Comparison of ENCODE assay signal across 9 cellular contexts in genomic region chr6:138289739-138290138, GRCh38.
DNase-seq lines count a peak whose midpoint lies in the region; ATAC-seq and TF ChIP-seq lines count a peak whose summit lies in the region.
"Had no signal": no experiment of that assay in that cellular context is flagged by ENCODE, and none has a peak within 500 bp of the region (broad histone marks: within the 10 kb centered on the region; RNA-seq: fewer than 3 reads in every experiment).

No MANE protein-coding gene starts in this region.

- H3K27ac Mint-ChIP-seq in GM23338: no peak overlapping the region
- no peak overlapping the region for H3K27ac Mint-ChIP-seq in T-helper 2 cell treated with Interferon-gamma antibody and Interleukin-4, amounts not matched to agents 5 μg/mL and 100 μg/mL, for 36 hours

- H3K4me3 Mint-ChIP-seq in GM23338: no peak overlapping the region
- H3K4me3 Mint-ChIP-seq in T-helper 2 cell treated with Interferon-gamma antibody and Interleukin-4, amounts not matched to agents 5 μg/mL and 100 μg/mL, for 36 hours: no peak overlapping the region

- no peaks in the 10 kb centered on the region for H3K4me1 ChIP-seq in GM23338 (ENCODE audit: insufficient read depth)
- peaks cover 8% of the 10 kb centered on the region; the same call in 1 of the 2 replicates for H3K4me1 ChIP-seq in SJCRH30
- peaks cover 3 to 11% (median 3%) of the 10 kb centered on the region in 4 donors for H3K4me1 ChIP-seq in liver (ENCODE audit: control insufficient read depth in 4 of 4, insufficient read depth in 4 of 4, low read length in 3 of 4)
- no peaks in the 10 kb centered on the region for H3K4me1 ChIP-seq in suprapubic skin

- no peaks in the 10 kb centered on the region for H3F3A ChIP-seq in GM23338 (replicated peaks; ENCODE audit: low read depth)

- H3K27ac ChIP-seq in GM23338 (ENCODE audit: low read depth) (no peak overlapping the region), SJCRH30 (no peak overlapping the region), liver (ENCODE audit: low read depth in 1 of 2, low read length in 2 of 2) (no peak overlapping the region), suprapubic skin (no peak overlapping the region)

- no peak for TF ChIP-seq POLR2A in suprapubic skin (IDR thresholded peaks at IDR 0.05)

- no peaks in the 10 kb centered on the region for H3K9me3 ChIP-seq in SJCRH30 (replicated peaks)
- no peaks in the 10 kb centered on the region for H3K9me3 ChIP-seq in liver (ENCODE audit: control insufficient read depth in 4 of 4, low read length in 3 of 4)
- no peaks in the 10 kb centered on the region for H3K9me3 ChIP-seq in suprapubic skin

- H3K4me2 ChIP-seq in GM23338: no peak overlapping the region

- H3K9ac ChIP-seq in liver (ENCODE audit: low read depth in 1 of 2, low read length in 2 of 2): no peak overlapping the region

- ATAC-seq in GM23338 (peak; percentile 69), HG02798 (IDR thresholded peaks at IDR 0.05; ENCODE audit: poor library complexity, unreplicated experiment) (no peak), esophagus mucosa (no peak)

- peaks cover 4% of the 10 kb centered on the region for H3K27me3 Mint-ChIP-seq in GM23338 (ENCODE audit: insufficient read depth, low read depth, poor library complexity)
- H3K27me3 Mint-ChIP-seq in T-helper 2 cell treated with Interferon-gamma antibody and Interleukin-4, amounts not matched to agents 5 μg/mL and 100 μg/mL, for 36 hours (ENCODE audit: low read depth): no peaks in the 10 kb centered on the region

- H3K4me3 ChIP-seq in GM23338: no peak overlapping the region
- H3K4me3 ChIP-seq in SJCRH30: no peak overlapping the region
- H3K4me3 ChIP-seq in liver (ENCODE audit: low read depth in 1 of 3, low read length in 3 of 3): no peak overlapping the region
- no peak overlapping the region for H3K4me3 ChIP-seq in suprapubic skin

- no peak for TF ChIP-seq EP300 in suprapubic skin (IDR thresholded peaks at IDR 0.05)

- no peaks in the 10 kb centered on the region for H3K9me2 ChIP-seq in GM23338 (ENCODE audit: insufficient read depth)

- H3K36me3 ChIP-seq in GM23338 (ENCODE audit: insufficient read depth) (no peaks in the 10 kb centered on the region; the same call in 1 of the 2 replicates), SJCRH30 (peaks cover 9% of the 10 kb centered on the region; the same call in 1 of the 2 replicates), liver (ENCODE audit: control insufficient read depth in 4 of 4, insufficient read depth in 3 of 4, low read depth in 1 of 4, low read length in 3 of 4) (no peaks in the 10 kb centered on the region), suprapubic skin (no peaks in the 10 kb centered on the region)

- H3K27me3 ChIP-seq in GM23338 (ENCODE audit: insufficient read depth) (no peaks in the 10 kb centered on the region), SJCRH30 (no peaks in the 10 kb centered on the region), liver (ENCODE audit: control insufficient read depth in 4 of 4, insufficient read depth in 4 of 4, low read length in 3 of 4) (no peaks in the 10 kb centered on the region), suprapubic skin (no peaks in the 10 kb centered on the region)

- peaks cover 16% of the 10 kb centered on the region for H3K4me1 Mint-ChIP-seq in GM23338
- no peaks in the 10 kb centered on the region for H3K4me1 Mint-ChIP-seq in T-helper 2 cell treated with Interferon-gamma antibody and Interleukin-4, amounts not matched to agents 5 μg/mL and 100 μg/mL, for 36 hours (ENCODE audit: low read depth)

- DNase-seq in Daoy (ENCODE audit: low read depth): peak; percentile 29
- peak; percentile 60 for DNase-seq in GM23338 (ENCODE audit: low spot score)
- peak; percentile 17 to 29 for DNase-seq in SJCRH30
- DNase-seq in suprapubic skin (ENCODE audit: low spot score in 2 of 2): no peak
- no peak for DNase-seq in T-helper 2 cell treated with Interferon-gamma antibody and Interleukin-4, amounts not matched to agents 5 μg/mL and 100 μg/mL, for 36 hours (ENCODE audit: low spot score)
- DNase-seq: NCI-H446 treated with DMSO at 0.1 percent for 48 hours had no signal

- no peaks in the 10 kb centered on the region for H3K79me2 ChIP-seq in GM23338 (replicated peaks; ENCODE audit: insufficient read depth)

- WGBS in liver: 28% methylated on average over 6 of the region's 6 CpGs
- 49% methylated on average over 6 of the region's 6 CpGs for WGBS in suprapubic skin

- peak; percentile 73 to 84 for TF ChIP-seq RAD21 in liver (IDR thresholded peaks at IDR 0.05)

- no peaks in the 10 kb centered on the region for H3K9me3 Mint-ChIP-seq in GM23338
- no peaks in the 10 kb centered on the region for H3K9me3 Mint-ChIP-seq in T-helper 2 cell treated with Interferon-gamma antibody and Interleukin-4, amounts not matched to agents 5 μg/mL and 100 μg/mL, for 36 hours

- peak; percentile 56 to 70 for TF ChIP-seq CTCF in GM23338 (conservative IDR thresholded peaks at IDR 0.05; ENCODE audit: low read depth in 2 of 2)
- TF ChIP-seq CTCF in liver (IDR thresholded peaks at IDR 0.05; ENCODE audit: low read depth, low read length, missing input control): peak; percentile 54
- TF ChIP-seq CTCF in suprapubic skin (IDR thresholded peaks at IDR 0.05): no peak

- H3K36me3 Mint-ChIP-seq in GM23338 (ENCODE audit: low read depth): peaks cover 20% of the 10 kb centered on the region
- H3K36me3 Mint-ChIP-seq in T-helper 2 cell treated with Interferon-gamma antibody and Interleukin-4, amounts not matched to agents 5 μg/mL and 100 μg/mL, for 36 hours (ENCODE audit: low read depth): no peaks in the 10 kb centered on the region

- H4K20me1 ChIP-seq in GM23338 (replicated peaks; ENCODE audit: insufficient read depth): no peaks in the 10 kb centered on the region; the same call in 1 of the 2 replicates

- no peak overlapping the region for H2AFZ ChIP-seq in GM23338

TF ChIP-seq in GM23338, 12 proteins besides CTCF, POLR2A, EP300 and RAD21 (continues in another document):
- TF ChIP-seq ETS1 (IDR thresholded peaks at IDR 0.05): no peak

TF ChIP-seq in liver, 16 proteins besides CTCF, POLR2A, EP300 and RAD21:
- no peak for TF ChIP-seq TAF1 (conservative IDR thresholded peaks at IDR 0.05)
- no peak for TF ChIP-seq RXRA (IDR thresholded peaks at IDR 0.05)
- TF ChIP-seq NR2F2 (IDR thresholded peaks at IDR 0.05): no peak
- TF ChIP-seq HNF4G (IDR thresholded peaks at IDR 0.05): no peak
- TF ChIP-seq FOXA2 (IDR thresholded peaks at IDR 0.05): no peak
- no peak for TF ChIP-seq ATF3 (IDR thresholded peaks at IDR 0.05)
- TF ChIP-seq GABPA (IDR thresholded peaks at IDR 0.05 in 1 of 2, conservative IDR thresholded peaks at IDR 0.05 in 1 of 2): no peak
- TF ChIP-seq EGR1 (IDR thresholded peaks at IDR 0.05; ENCODE audit: low read depth in 2 of 2): no peak
- TF ChIP-seq REST (IDR thresholded peaks at IDR 0.05): no peak
- no peak for TF ChIP-seq MAX (IDR thresholded peaks at IDR 0.05)
- no peak for TF ChIP-seq JUND (IDR thresholded peaks at IDR 0.05)
- TF ChIP-seq YY1 (IDR thresholded peaks at IDR 0.05): no peak
- no peak for TF ChIP-seq SP1 (IDR thresholded peaks at IDR 0.05)
- no peak for TF ChIP-seq ZBTB33 (IDR thresholded peaks at IDR 0.05)
- no peak for TF ChIP-seq FOXA1 (IDR thresholded peaks at IDR 0.05)
- TF ChIP-seq HNF4A (conservative IDR thresholded peaks at IDR 0.05): no peak
TF ChIP-seq in liver: peak in this region for 0.

Comparison
In these comparisons a context has a peak if more than half of its experiments do, and no peak if none do; other contexts are left out.
1. DNase-seq: peak in Daoy (single experiment), GM23338 (single experiment) and SJCRH30 (2 of 2); none in suprapubic skin (0 of 2) and T-helper 2 cell treated with Interferon-gamma antibody and Interleukin-4, amounts not matched to agents 5 μg/mL and 100 μg/mL, for 36 hours (single experiment).
2. CTCF ChIP-seq: peak in GM23338 (2 of 2) and liver (single experiment); none in suprapubic skin (0 of 2).